ENCODE assay signal across 9 cellular contexts in genomic region chr19:47778089-47778953, GRCh38. TPM values are rescaled to one million over a fixed set of nuclear protein-coding genes. Genes with fewer than 3 reads are reported as not detected.
DNase-seq lines count a peak whose midpoint lies in the region; ATAC-seq, FAIRE-seq and TF ChIP-seq lines count a peak whose summit lies in the region.
"Had no signal": no experiment of that assay in that cellular context is flagged by ENCODE, and none has a peak within 500 bp of the region (broad histone marks: within the 10 kb centered on the region; RNA-seq: fewer than 3 reads in every experiment).

TSS of gene SELENOW (plus strand) at chr19:47778703. CDS start at chr19:47778786, 83 bp downstream.

- H2AFZ ChIP-seq in OCI-LY1 (ENCODE audit: low read length), result peak within 1 kb of the TSS; percentile 19; the same call in 1 of the 2 replicates

- peak within 1 kb of the TSS; percentile 91 to 99 (median 97) for H3K27ac ChIP-seq in BLaER1 treated with 17β-estradiol and CSF1 and Interleukin-3, amounts not matched to agents 10 nM and 100 nM
- H3K27ac ChIP-seq in OCI-LY1 (ENCODE audit: low read depth, low read length, poor library complexity, severe bottlenecking), result peak within 1 kb of the TSS; percentile 62

- DNase-seq in HTR-8/SVneo (ENCODE audit: insufficient read length, low spot score), result peak; percentile 88
- peak; percentile 68 for DNase-seq in activated T-cell treated with anti-CD3 and anti-CD28 coated beads for 24 hours (ENCODE audit: low read depth)
- peak; percentile 82 for DNase-seq in epithelial cell of esophagus (ENCODE audit: low read depth)
- DNase-seq in mucosa of descending colon, result peak; percentile 86 to 92 (median 90)
- peak; percentile 50 to 56 for DNase-seq in stimulated activated CD8-positive, alpha-beta memory T cell treated with anti-CD3 and anti-CD28 coated beads, Interleukin-4, amount 100 ng/mL, for 1 hour (ENCODE audit: low read depth in 2 of 2, low spot score in 1 of 2)

- peaks cover 15 to 27% (median 21%) of the 10 kb centered on the region in 10 experiments for H3K4me1 ChIP-seq in BLaER1 treated with 17β-estradiol and CSF1 and Interleukin-3, amounts not matched to agents 10 nM and 100 nM
- peaks cover 12% of the 10 kb centered on the region for H3K4me1 ChIP-seq in OCI-LY1 (ENCODE audit: insufficient read depth, low read length, severe bottlenecking)
- peaks cover 32% of the 10 kb centered on the region for H3K4me1 ChIP-seq in mucosa of descending colon (ENCODE audit: low read depth)

- TF ChIP-seq CTCF in OCI-LY1 (IDR thresholded peaks at IDR 0.05; ENCODE audit: low read length) (no peak), epithelial cell of esophagus (IDR thresholded peaks at IDR 0.05; ENCODE audit: insufficient read depth, low read depth, low read length, missing control alignments) (no peak), mucosa of descending colon (IDR thresholded peaks at IDR 0.05) (no peak)

- H3K79me2 ChIP-seq in OCI-LY1 (ENCODE audit: insufficient read depth, low read length), result no peaks in the 10 kb centered on the region

- peaks cover 13 to 32% (median 27%) of the 10 kb centered on the region in 11 experiments; a peak in 21 of 22 replicates for H3K36me3 ChIP-seq in BLaER1 treated with 17β-estradiol and CSF1 and Interleukin-3, amounts not matched to agents 10 nM and 100 nM
- peaks cover 15% of the 10 kb centered on the region; the same call in 1 of the 2 replicates for H3K36me3 ChIP-seq in OCI-LY1 (ENCODE audit: insufficient read depth, low read length)
- H3K36me3 ChIP-seq in mucosa of descending colon (ENCODE audit: low read depth), result no peaks in the 10 kb centered on the region

- peak; percentile 33 for FAIRE-seq in HTR-8/SVneo (lab: Jason Lieb, UNC)
- FAIRE-seq: TTC549 had no signal

- no peaks in the 10 kb centered on the region for H3K9me3 ChIP-seq in BLaER1 treated with 17β-estradiol and CSF1 and Interleukin-3, amounts not matched to agents 10 nM and 100 nM (replicated peaks in 1 of 11)
- no peaks in the 10 kb centered on the region for H3K9me3 ChIP-seq in OCI-LY1 (ENCODE audit: low read length)
- H3K9me3 ChIP-seq in mucosa of descending colon, result no peaks in the 10 kb centered on the region

- no peaks in the 10 kb centered on the region for H3K27me3 ChIP-seq in BLaER1 treated with 17β-estradiol and CSF1 and Interleukin-3, amounts not matched to agents 10 nM and 100 nM
- no peaks in the 10 kb centered on the region for H3K27me3 ChIP-seq in OCI-LY1 (ENCODE audit: insufficient read depth, low read length)

- H3F3A ChIP-seq in OCI-LY1 (ENCODE audit: insufficient read depth, low read length), result no peaks in the 10 kb centered on the region

- H3K4me3 ChIP-seq in BLaER1 treated with 17β-estradiol and CSF1 and Interleukin-3, amounts not matched to agents 10 nM and 100 nM, result peak within 1 kb of the TSS; percentile 80 to 96 (median 90)
- H3K4me3 ChIP-seq in OCI-LY1 (ENCODE audit: low read depth, low read length, poor library complexity, severe bottlenecking) (peak within 1 kb of the TSS; percentile 83), epithelial cell of esophagus (ENCODE audit: low read length) (peak within 1 kb of the TSS; percentile 84), mucosa of descending colon (peak within 1 kb of the TSS; percentile 96)

- intact Hi-C loops in mucosa of descending colon (cut with DNase I, micrococcal nuclease), result no loop called here

- H3K9ac ChIP-seq in BLaER1 treated with 17β-estradiol and CSF1 and Interleukin-3, amounts not matched to agents 10 nM and 100 nM, result peak within 1 kb of the TSS; percentile 90 to 99 (median 96)
- peak within 1 kb of the TSS; percentile 82 for H3K9ac ChIP-seq in OCI-LY1 (ENCODE audit: low read length)

- ATAC-seq in GM19452 (IDR thresholded peaks at IDR 0.05; ENCODE audit: unreplicated experiment), result peak; percentile 68
- peak; percentile 84 for ATAC-seq in mucosa of descending colon

- no peaks in the 10 kb centered on the region for H3K9me2 ChIP-seq in OCI-LY1 (ENCODE audit: low read depth, low read length)

- peak within 1 kb of the TSS; percentile 84 to 97 (median 92) for H3K4me2 ChIP-seq in BLaER1 treated with 17β-estradiol and CSF1 and Interleukin-3, amounts not matched to agents 10 nM and 100 nM
- H3K4me2 ChIP-seq in OCI-LY1 (ENCODE audit: low read length), result peak within 1 kb of the TSS; percentile 85

- peaks cover 0 to 41% (median 5%) of the 10 kb centered on the region in 11 experiments; a peak in 9 of 22 replicates for H4K20me1 ChIP-seq in BLaER1 treated with 17β-estradiol and CSF1 and Interleukin-3, amounts not matched to agents 10 nM and 100 nM
- no peaks in the 10 kb centered on the region for H4K20me1 ChIP-seq in OCI-LY1 (ENCODE audit: insufficient read depth, low read length)

RNA-seq across cellular contexts. Expression of gene SELENOW, which starts in this region (rescaled TPM):
- 100 to 1,000 TPM; 228 to 527 (median 281) TPM for total RNA-seq in mucosa of descending colon

Comparison
In these comparisons a context has a peak if more than half of its experiments do, and no peak if none do; other contexts are left out.
1. Peak in every context shown above with its lines: DNase-seq, ATAC-seq, H3K4me3 ChIP-seq and H3K27ac ChIP-seq.